In genomic region chr6:31727717-31728671, GRCh38 we compare ENCODE assay signal across 8 cellular contexts. TPM values are rescaled to one million over a fixed set of nuclear protein-coding genes. Genes with fewer than 3 reads are reported as not detected.
A peak's percentile ranks its signal among the peaks of the same experiment; 100 is the strongest.
DNase-seq lines count a peak whose midpoint lies in the region; ATAC-seq and TF ChIP-seq lines count a peak whose summit lies in the region.

No MANE protein-coding gene starts in this region.

- DNase-seq in activated CD4-positive, alpha-beta T cell treated with anti-CD3 and anti-CD28 coated beads for 36 hours: no peak
- DNase-seq in activated CD4-positive, alpha-beta T cell treated with anti-CD3 and anti-CD28 coated beads, Interleukin-2, amount 50 U/mL, for 4 hours: no peak
- no peak for DNase-seq in activated CD4-positive, alpha-beta memory T cell treated with anti-CD3 and anti-CD28 coated beads for 36 hours
- DNase-seq in immature natural killer cell: peak in 2 of 3 donors; percentile 19 to 29
- no peak for DNase-seq in testis
- no peak for DNase-seq in NCI-H446 treated with DMSO at 0.1 percent for 48 hours (lab: John Stamatoyannopoulos, UW)
- DNase-seq in NCI-H1105 treated with DMSO at 0.1 percent for 48 hours (lab: John Stamatoyannopoulos, UW): no peak

- POLR2A ChIA-PET in activated CD4-positive, alpha-beta T cell treated with anti-CD3 and anti-CD28 coated beads for 36 hours (lab: Charles Lee): interaction anchor here (0.9 kb wide), 1 partner anchor 102 kb away, joined by 3 read pairs; no protein-coding TSS in a partner anchor
- POLR2A ChIA-PET in activated CD4-positive, alpha-beta memory T cell treated with anti-CD3 and anti-CD28 coated beads for 36 hours (lab: Charles Lee): interaction anchor here (0.6 to 2.5 kb wide), 2 partner anchors 11 to 106 kb away, joined by 3 to 11 read pairs; partner anchors contain the start of gene MSH5

- ATAC-seq in activated CD4-positive, alpha-beta T cell treated with anti-CD3 and anti-CD28 coated beads for 36 hours: peak; percentile 17
- no peak for ATAC-seq in GM18909 (IDR thresholded peaks at IDR 0.05; ENCODE audit: poor library complexity, unreplicated experiment)

- peaks cover 50% of the 10 kb centered on the region for H3K4me1 Mint-ChIP-seq in activated CD4-positive, alpha-beta T cell treated with anti-CD3 and anti-CD28 coated beads for 36 hours
- peaks cover 54% of the 10 kb centered on the region for H3K4me1 Mint-ChIP-seq in activated CD4-positive, alpha-beta memory T cell treated with anti-CD3 and anti-CD28 coated beads for 36 hours (ENCODE audit: low read depth)
- H3K4me1 Mint-ChIP-seq in immature natural killer cell: peaks cover 71 to 72% of the 10 kb centered on the region in 2 donors

- intact Hi-C loops in activated CD4-positive, alpha-beta T cell treated with anti-CD3 and anti-CD28 coated beads for 36 hours (cut with DNase I, micrococcal nuclease): loop anchor here in 1 of 2 experiments (2.0 kb wide), 1 partner anchor 47 kb away; the partner anchor contains the start of gene LY6G5C
- intact Hi-C loops in activated CD4-positive, alpha-beta memory T cell treated with anti-CD3 and anti-CD28 coated beads for 36 hours (cut with micrococcal nuclease): no loop called here
- intact Hi-C loops in testis (cut with DNase I; ENCODE audit: low total_unique reads): no loop called here

- H3K4me3 Mint-ChIP-seq in activated CD4-positive, alpha-beta T cell treated with anti-CD3 and anti-CD28 coated beads for 36 hours: no peak overlapping the region
- no peak overlapping the region for H3K4me3 Mint-ChIP-seq in activated CD4-positive, alpha-beta memory T cell treated with anti-CD3 and anti-CD28 coated beads for 36 hours
- H3K4me3 Mint-ChIP-seq in immature natural killer cell: peak overlapping the region; percentile 97 to 99 (median 99)

- H3K27ac ChIP-seq in testis: peak overlapping the region; percentile 94 to 96

- CTCF ChIA-PET in activated CD4-positive, alpha-beta T cell treated with anti-CD3 and anti-CD28 coated beads for 36 hours (lab: Charles Lee): interaction anchor here (0.7 to 1.5 kb wide), 2 partner anchors 41 to 102 kb away, joined by 3 to 10 read pairs; no protein-coding TSS in a partner anchor
- CTCF ChIA-PET in activated CD4-positive, alpha-beta memory T cell treated with anti-CD3 and anti-CD28 coated beads for 36 hours (lab: Charles Lee): interaction anchor here (0.8 to 4.2 kb wide), 4 partner anchors 12 to 135 kb away, joined by 3 to 40 read pairs (median 8); partner anchors contain the start of gene MSH5

- H3K36me3 ChIP-seq in testis (ENCODE audit: low read depth, missing control alignments): no peaks in the 10 kb centered on the region

- no peaks in the 10 kb centered on the region for H3K27me3 ChIP-seq in testis

- peak overlapping the region; percentile 66 to 85 for H3K4me3 ChIP-seq in testis

- H3K36me3 Mint-ChIP-seq in activated CD4-positive, alpha-beta T cell treated with anti-CD3 and anti-CD28 coated beads for 36 hours (ENCODE audit: low read depth): peaks cover 23% of the 10 kb centered on the region
- H3K36me3 Mint-ChIP-seq in activated CD4-positive, alpha-beta memory T cell treated with anti-CD3 and anti-CD28 coated beads for 36 hours: peaks cover 21% of the 10 kb centered on the region
- H3K36me3 Mint-ChIP-seq in immature natural killer cell: peaks cover 4 to 37% (median 17%) of the 10 kb centered on the region in 3 donors

- peaks cover 6% of the 10 kb centered on the region for H3K4me1 ChIP-seq in testis

- H3K27me3 Mint-ChIP-seq in activated CD4-positive, alpha-beta T cell treated with anti-CD3 and anti-CD28 coated beads for 36 hours: no peaks in the 10 kb centered on the region
- no peaks in the 10 kb centered on the region for H3K27me3 Mint-ChIP-seq in activated CD4-positive, alpha-beta memory T cell treated with anti-CD3 and anti-CD28 coated beads for 36 hours
- peaks cover 0 to 6% (median 2%) of the 10 kb centered on the region in 3 donors for H3K27me3 Mint-ChIP-seq in immature natural killer cell (ENCODE audit: low read depth in 3 of 3)

- TF ChIP-seq POLR2A in testis (IDR thresholded peaks at IDR 0.05): no peak

- H3K9me3 Mint-ChIP-seq in activated CD4-positive, alpha-beta T cell treated with anti-CD3 and anti-CD28 coated beads for 36 hours (ENCODE audit: low read depth): no peaks in the 10 kb centered on the region
- H3K9me3 Mint-ChIP-seq in activated CD4-positive, alpha-beta memory T cell treated with anti-CD3 and anti-CD28 coated beads for 36 hours: no peaks in the 10 kb centered on the region
- no peaks in the 10 kb centered on the region for H3K9me3 Mint-ChIP-seq in immature natural killer cell

- no peaks in the 10 kb centered on the region for H3K9me3 ChIP-seq in testis

- no peak for TF ChIP-seq CTCF in testis (IDR thresholded peaks at IDR 0.05)

- peak overlapping the region; percentile 62 for H3K27ac Mint-ChIP-seq in activated CD4-positive, alpha-beta T cell treated with anti-CD3 and anti-CD28 coated beads for 36 hours
- peak overlapping the region; percentile 76 for H3K27ac Mint-ChIP-seq in activated CD4-positive, alpha-beta memory T cell treated with anti-CD3 and anti-CD28 coated beads for 36 hours
- peak overlapping the region; percentile 74 to 86 (median 84) for H3K27ac Mint-ChIP-seq in immature natural killer cell

- 54 to 59% methylated on average over 39 to 40 of the region's 41 CpGs for WGBS in testis, 2 donors

RNA-seq across cellular contexts. Expression of gene DDAH2, which starts 1.1 kb away (rescaled TPM):
- 1 to 10 TPM; 4.4 to 5.6 TPM for total RNA-seq in activated CD4-positive, alpha-beta T cell treated with anti-CD3 and anti-CD28 coated beads for 36 hours
- 1 to 10 TPM; 6.2 to 6.6 TPM for total RNA-seq in activated CD4-positive, alpha-beta memory T cell treated with anti-CD3 and anti-CD28 coated beads for 36 hours
- 100 to 1,000 TPM in 1 of 3 donors, 10 to 100 TPM in 2; 58.5 to 112 (median 74.9) TPM for polyA plus RNA-seq in immature natural killer cell
- total RNA-seq in testis: 10 to 100 TPM; 19.6 to 38.0 TPM
- polyA plus RNA-seq in testis (ENCODE audit: insufficient read depth, low read depth, low replicate concordance): 50.8 TPM

RNA-seq across cellular contexts. Expression of gene MPIG6B, which starts 4.8 kb away (rescaled TPM):
- total RNA-seq in activated CD4-positive, alpha-beta T cell treated with anti-CD3 and anti-CD28 coated beads for 36 hours: not detected
- total RNA-seq in activated CD4-positive, alpha-beta memory T cell treated with anti-CD3 and anti-CD28 coated beads for 36 hours: not detected
- polyA plus RNA-seq in immature natural killer cell (10 to 100 TPM in 1 of 3 donors, 1 to 10 TPM in 2; 2.6 to 10.9 (median 6.3) TPM), testis (ENCODE audit: insufficient read depth, low read depth, low replicate concordance) (1.3 TPM)
- total RNA-seq in testis: under 1 TPM; 0.74 to 0.94 TPM

RNA-seq across cellular contexts. Expression of gene LY6G6C, which starts 6.4 kb away (rescaled TPM):
- total RNA-seq in activated CD4-positive, alpha-beta T cell treated with anti-CD3 and anti-CD28 coated beads for 36 hours: not detected
- total RNA-seq in activated CD4-positive, alpha-beta memory T cell treated with anti-CD3 and anti-CD28 coated beads for 36 hours: not detected
- polyA plus RNA-seq in immature natural killer cell: not detected
- under 1 TPM in 1 of 2 donors, not detected in 1; 0.39 TPM for total RNA-seq in testis
- 1.4 TPM for polyA plus RNA-seq in testis (ENCODE audit: insufficient read depth, low read depth, low replicate concordance)

RNA-seq across cellular contexts. Expression of gene CLIC1, which starts 8.3 kb away (rescaled TPM):
- total RNA-seq in activated CD4-positive, alpha-beta T cell treated with anti-CD3 and anti-CD28 coated beads for 36 hours: 100 to 1,000 TPM; 357 to 438 TPM
- total RNA-seq in activated CD4-positive, alpha-beta memory T cell treated with anti-CD3 and anti-CD28 coated beads for 36 hours: 100 to 1,000 TPM; 430 to 442 TPM
- polyA plus RNA-seq in immature natural killer cell: 1,000 to 10,000 TPM; 1,179 to 1,674 (median 1,350) TPM
- total RNA-seq in testis: 10 to 100 TPM; 35.4 to 93.5 TPM
- 130 TPM for polyA plus RNA-seq in testis (ENCODE audit: insufficient read depth, low read depth, low replicate concordance)

RNA-seq across cellular contexts. Expression of gene MSH5, which starts 11.8 kb away (rescaled TPM):
- 100 to 1,000 TPM in 1 of 2 experiments, 10 to 100 TPM in 1; 92.1 to 126 TPM for total RNA-seq in activated CD4-positive, alpha-beta T cell treated with anti-CD3 and anti-CD28 coated beads for 36 hours
- total RNA-seq in activated CD4-positive, alpha-beta memory T cell treated with anti-CD3 and anti-CD28 coated beads for 36 hours: 10 to 100 TPM; 80.9 to 83.8 TPM
- 1 to 10 TPM in 2 of 3 donors, not detected in 1; 2.1 to 2.5 TPM for polyA plus RNA-seq in immature natural killer cell
- 100 to 1,000 TPM in 1 of 2 donors, 10 to 100 TPM in 1; 77.6 to 135 TPM for total RNA-seq in testis
- 36.2 TPM for polyA plus RNA-seq in testis (ENCODE audit: insufficient read depth, low read depth, low replicate concordance)

Comparison
In these comparisons a context has a peak if more than half of its experiments do, and no peak if none do; other contexts are left out.
1. DNase-seq: peak in immature natural killer cell (2 of 3); none in activated CD4-positive, alpha-beta T cell treated with anti-CD3 and anti-CD28 coated beads for 36 hours (single experiment), activated CD4-positive, alpha-beta T cell treated with anti-CD3 and anti-CD28 coated beads, Interleukin-2, amount 50 U/mL, for 4 hours (0 of 2), activated CD4-positive, alpha-beta memory T cell treated with anti-CD3 and anti-CD28 coated beads for 36 hours (single experiment), testis (single experiment), NCI-H446 treated with DMSO at 0.1 percent for 48 hours (single experiment) and NCI-H1105 treated with DMSO at 0.1 percent for 48 hours (single experiment).
2. H3K4me3 Mint-ChIP-seq: peak in immature natural killer cell (5 of 5); none in activated CD4-positive, alpha-beta T cell treated with anti-CD3 and anti-CD28 coated beads for 36 hours (single experiment) and activated CD4-positive, alpha-beta memory T cell treated with anti-CD3 and anti-CD28 coated beads for 36 hours (single experiment).
3. Peak in every context shown above with its lines, with median percentiles within 50 percentile points of each other: H3K27ac Mint-ChIP-seq.